29 cellular contexts compared by ENCODE assay signal in genomic region chr5:178351950-178352349, GRCh38.
"Had no signal": no experiment of that assay in that cellular context is flagged by ENCODE, and none has a peak within 500 bp of the region (broad histone marks: within the 10 kb centered on the region; RNA-seq: fewer than 3 reads in every experiment).

No MANE protein-coding gene starts in this region.

- DNase-seq: activated CD4-positive, alpha-beta T cell treated with anti-CD3 and anti-CD28 coated beads, Interleukin-2, amount 10 ng/mL, durations not matched to agents 24 days and 14 days; activated CD4-positive, alpha-beta T cell treated with anti-CD3 and anti-CD28 coated beads, Interleukin-2, amount 50 U/mL, for 4 hours; activated CD8-positive, alpha-beta T cell treated with anti-CD3 and anti-CD28 coated beads for 36 hours; activated effector memory CD4-positive, alpha-beta T cell treated with anti-CD3 and anti-CD28 coated beads, Interleukin-2, amount 50 U/mL, for 16 hours; activated naive CD4-positive, alpha-beta T cell; activated naive CD4-positive, alpha-beta T cell treated with anti-CD3 and anti-CD28 coated beads, Interleukin-2, amount 50 U/mL, for 16 hours; activated naive CD8-positive, alpha-beta T cell treated with anti-CD3 and anti-CD28 coated beads for 36 hours; activated T-cell treated with anti-CD3 and anti-CD28 coated beads, Interleukin-2, amount 50 U/mL, for 1 hour; activated T-cell treated with anti-CD3 and anti-CD28 coated beads, Interleukin-2, amount 50 U/mL, for 72 hours; amniotic stem cell; brain microvascular endothelial cell; central memory CD4-positive, alpha-beta T cell; Kasumi-1; NCI-H1048; NCI-H1105 treated with DMSO at 0.1 percent for 48 hours; NCI-H1436 treated with DMSO at 0.1 percent for 48 hours; NCI-H1694 treated with DMSO at 0.1 percent for 48 hours; NCI-H2029; NCI-H2171; NCI-H510A; NCI-H526; NCI-H748 treated with DMSO at 0.1 percent for 48 hours; NK-92 treated with Interleukin-12 subunit alpha and Interleukin-12 subunit beta, amount 100 ng/mL, for 24 hours; SHP77; SJCRH30 had no signal

- H3K36me3 ChIP-seq: brain microvascular endothelial cell, SJCRH30 had no signal

- H3K27ac ChIP-seq: brain microvascular endothelial cell, SJCRH30, SK-N-MC had no signal

- H3K4me3 ChIP-seq: SJCRH30, SK-N-MC had no signal

- H3K27me3 ChIP-seq: brain microvascular endothelial cell, MG63, SJCRH30 had no signal

- H3K4me1 ChIP-seq: SJCRH30 had no signal

- FAIRE-seq: TTC549 had no signal

- ATAC-seq: activated CD8-positive, alpha-beta T cell treated with anti-CD3 and anti-CD28 coated beads for 36 hours; activated T-cell treated with anti-CD3 and anti-CD28 coated beads, Interleukin-2, amount 50 U/mL, for 72 hours; activated T-helper 17 cell treated with anti-CD3 and anti-CD28 coated beads, Interleukin-2, amount 50 U/mL, for 72 hours had no signal

- H3K9me3 ChIP-seq: MG63, SJCRH30 had no signal
